Comparison of ENCODE assay signal across 10 cellular contexts in genomic region chr9:4663956-4664355, GRCh38. TPM values are rescaled to one million over a fixed set of nuclear protein-coding genes. Genes with fewer than 3 reads are reported as not detected.
DNase-seq lines count a peak whose midpoint lies in the region; ATAC-seq and TF ChIP-seq lines count a peak whose summit lies in the region.
"Had no signal": no experiment of that assay in that cellular context is flagged by ENCODE, and none has a peak within 500 bp of the region (broad histone marks: within the 10 kb centered on the region; RNA-seq: fewer than 3 reads in every experiment).

No MANE protein-coding gene starts in this region.

- TF ChIP-seq EP300 in transverse colon (IDR thresholded peaks at IDR 0.05; ENCODE audit: low read depth), result no peak

- ATAC-seq in activated naive CD4-positive, alpha-beta T cell treated with anti-CD3 and anti-CD28 coated beads, Interleukin-2, amount 50 U/mL, for 72 hours, result no peak
- ATAC-seq in activated T-helper 17 cell treated with anti-CD3 and anti-CD28 coated beads, Interleukin-2, amount 50 U/mL, for 72 hours (replicated peaks), result no peak
- ATAC-seq in sciatic nerve, result no peak

- 79% methylated on average over 3 of the region's 3 CpGs for WGBS in liver
- WGBS in transverse colon (ENCODE audit: low coverage in 1 of 2), 2 donors, result 65 to 79% methylated on average over 3 of the region's 3 CpGs
- no CpG with 5 or more reads among the region's 3 CpGs for WGBS in neuronal stem cell (ENCODE audit: extremely low coverage in 2 of 2, insufficient read length in 2 of 2, insufficient replicate concordance in 1 of 2), 2 donors

- peaks cover 0 to 30% (median 12%) of the 10 kb centered on the region in 4 donors for H3K4me1 ChIP-seq in liver (ENCODE audit: control insufficient read depth in 4 of 4, insufficient read depth in 4 of 4, low read length in 3 of 4)
- peaks cover 3 to 46% (median 26%) of the 10 kb centered on the region in 4 donors for H3K4me1 ChIP-seq in transverse colon
- H3K4me1 ChIP-seq in neuronal stem cell (ENCODE audit: control insufficient read depth in 2 of 2, insufficient read depth in 1 of 2, low read depth in 1 of 2, low read length in 2 of 2), result peaks cover 5 to 8% of the 10 kb centered on the region in 2 donors

- H3K9ac ChIP-seq in liver (ENCODE audit: low read depth in 1 of 2, low read length in 2 of 2), result peak overlapping the region in 1 of 2 donors; percentile 83
- H3K9ac ChIP-seq in neuronal stem cell (ENCODE audit: low read depth, low read length, poor library complexity), result no peak overlapping the region

- no peak overlapping the region for H3K27ac Mint-ChIP-seq in activated naive CD4-positive, alpha-beta T cell treated with anti-CD3 and anti-CD28 coated beads, Interleukin-2, amount 10 ng/mL, durations not matched to agents 7 days and 5 days
- no peak overlapping the region for H3K27ac Mint-ChIP-seq in activated naive CD4-positive, alpha-beta T cell treated with anti-CD3 and anti-CD28 coated beads, Interleukin-2, amount 50 U/mL, for 72 hours
- H3K27ac Mint-ChIP-seq in activated T-helper 17 cell treated with anti-CD3 and anti-CD28 coated beads, Interleukin-2, amount 50 U/mL, for 72 hours, result no peak overlapping the region

- H3K4me3 Mint-ChIP-seq in activated naive CD4-positive, alpha-beta T cell treated with anti-CD3 and anti-CD28 coated beads, Interleukin-2, amount 10 ng/mL, durations not matched to agents 7 days and 5 days, result peak overlapping the region; percentile 84
- H3K4me3 Mint-ChIP-seq in activated T-helper 17 cell treated with anti-CD3 and anti-CD28 coated beads, Interleukin-2, amount 50 U/mL, for 72 hours, result peak overlapping the region; percentile 86

- no peak overlapping the region for H2AFZ ChIP-seq in neuronal stem cell (ENCODE audit: low read length)

- H3K9me3 Mint-ChIP-seq in activated naive CD4-positive, alpha-beta T cell treated with anti-CD3 and anti-CD28 coated beads, Interleukin-2, amount 10 ng/mL, durations not matched to agents 7 days and 5 days, result no peaks in the 10 kb centered on the region
- peaks cover 0 to 4% of the 10 kb centered on the region in 2 donors for H3K9me3 Mint-ChIP-seq in activated naive CD4-positive, alpha-beta T cell treated with anti-CD3 and anti-CD28 coated beads, Interleukin-2, amount 50 U/mL, for 72 hours
- H3K9me3 Mint-ChIP-seq in activated T-helper 17 cell treated with anti-CD3 and anti-CD28 coated beads, Interleukin-2, amount 50 U/mL, for 72 hours, result no peaks in the 10 kb centered on the region

- H2BK15ac ChIP-seq in neuronal stem cell (ENCODE audit: low read length), result no peak overlapping the region

- H2AK5ac ChIP-seq in neuronal stem cell (ENCODE audit: low read depth, low read length), result no peak overlapping the region

- peaks cover 21% of the 10 kb centered on the region for H3K27me3 Mint-ChIP-seq in activated naive CD4-positive, alpha-beta T cell treated with anti-CD3 and anti-CD28 coated beads, Interleukin-2, amount 10 ng/mL, durations not matched to agents 7 days and 5 days
- H3K27me3 Mint-ChIP-seq in activated T-helper 17 cell treated with anti-CD3 and anti-CD28 coated beads, Interleukin-2, amount 50 U/mL, for 72 hours, result no peaks in the 10 kb centered on the region

- in situ Hi-C loops in transverse colon (cut with MboI; ENCODE audit: low pct_ligation_motif_present in 1 of 4, low pct_unique_long_range_greater_than_20kb in 1 of 4, low sequenced_read_pairs in 3 of 4), result loop anchor here in 1 of 4 donors (25.0 kb wide), 1 partner anchor 323 kb away; the partner anchor contains the start of gene JAK2

- H3K9me3 ChIP-seq in liver (ENCODE audit: control insufficient read depth in 4 of 4, low read length in 3 of 4) (no peaks in the 10 kb centered on the region), transverse colon (no peaks in the 10 kb centered on the region), neuronal stem cell (replicated peaks in 1 of 2; ENCODE audit: control insufficient read depth in 2 of 2, insufficient read depth in 1 of 2, low read depth in 1 of 2, low read length in 2 of 2) (no peaks in the 10 kb centered on the region)

- no peak overlapping the region for H2BK12ac ChIP-seq in neuronal stem cell (ENCODE audit: low read length)

- no peak overlapping the region for H3K23ac ChIP-seq in neuronal stem cell (ENCODE audit: low read depth, low read length, poor library complexity)

- CTCF ChIA-PET in activated naive CD4-positive, alpha-beta T cell treated with anti-CD3 and anti-CD28 coated beads, Interleukin-2, amount 10 ng/mL, durations not matched to agents 7 days and 5 days (lab: Charles Lee), result no interaction called here

- intact Hi-C loops in transverse colon (cut with DNase I; ENCODE audit: low total_unique reads) (loop anchor here (2.0 kb wide), 1 partner anchor 15 kb away; the partner anchor contains the start of gene CDC37L1), sciatic nerve (cut with DNase I) (no loop called here)

- TF ChIP-seq POLR2A in transverse colon (IDR thresholded peaks at IDR 0.05), result no peak

- no peak for TF ChIP-seq CTCF in liver (IDR thresholded peaks at IDR 0.05; ENCODE audit: low read depth, low read length, missing input control)
- no peak for TF ChIP-seq CTCF in transverse colon (IDR thresholded peaks at IDR 0.05)

- H3K4me3 ChIP-seq in liver (ENCODE audit: low read depth in 1 of 3, low read length in 3 of 3), result peak overlapping the region; percentile 69 to 95 (median 85)
- peak overlapping the region in 1 of 4 donors; percentile 99 for H3K4me3 ChIP-seq in transverse colon
- no peak overlapping the region for H3K4me3 ChIP-seq in neuronal stem cell (ENCODE audit: low read length in 2 of 2)

- H3K27me3 ChIP-seq in liver (ENCODE audit: control insufficient read depth in 4 of 4, insufficient read depth in 4 of 4, low read length in 3 of 4), result no peaks in the 10 kb centered on the region
- no peaks in the 10 kb centered on the region for H3K27me3 ChIP-seq in transverse colon
- H3K27me3 ChIP-seq in neuronal stem cell (ENCODE audit: control insufficient read depth in 3 of 3, insufficient read depth in 3 of 3, low read depth in 1 of 3, low read length in 3 of 3), result peaks cover 0 to 5% (median 0%) of the 10 kb centered on the region in 3 experiments

- no peak overlapping the region for H4K91ac ChIP-seq in neuronal stem cell (ENCODE audit: low read depth, low read length, poor library complexity)

- no peak overlapping the region for H3K4me2 ChIP-seq in neuronal stem cell (ENCODE audit: insufficient read depth, low read length, poor library complexity, severe bottlenecking)

- no peak for DNase-seq in activated naive CD4-positive, alpha-beta T cell treated with anti-CD3 and anti-CD28 coated beads, Interleukin-2, amount 10 ng/mL, durations not matched to agents 7 days and 5 days
- no peak for DNase-seq in activated naive CD4-positive, alpha-beta T cell treated with anti-CD3 and anti-CD28 coated beads, Interleukin-2, amount 50 U/mL, for 72 hours (ENCODE audit: low spot score in 2 of 2)
- DNase-seq in transverse colon (no peak), sciatic nerve (ENCODE audit: low spot score) (no peak), COLO668 (lab: John Stamatoyannopoulos, UW; ENCODE audit: unreplicated experiment) (no peak), neuronal stem cell (ENCODE audit: low spot score) (no peak)
- DNase-seq: effector CD4-positive, alpha-beta T cell; kidney glomerular epithelial cell had no signal

- no peak for TF ChIP-seq RAD21 in liver (IDR thresholded peaks at IDR 0.05)

- no peak overlapping the region for H2BK120ac ChIP-seq in neuronal stem cell (ENCODE audit: low read depth, low read length)

- peak overlapping the region; percentile 94 to 97 for H3K27ac ChIP-seq in liver (ENCODE audit: low read depth in 1 of 2, low read length in 2 of 2)
- peak overlapping the region; percentile 13 to 94 (median 88) for H3K27ac ChIP-seq in transverse colon
- no peak overlapping the region for H3K27ac ChIP-seq in neuronal stem cell (replicated peaks; ENCODE audit: low read length)

- H3K36me3 Mint-ChIP-seq in activated naive CD4-positive, alpha-beta T cell treated with anti-CD3 and anti-CD28 coated beads, Interleukin-2, amount 10 ng/mL, durations not matched to agents 7 days and 5 days, result peaks cover 8% of the 10 kb centered on the region
- peaks cover 8 to 14% of the 10 kb centered on the region in 2 donors for H3K36me3 Mint-ChIP-seq in activated naive CD4-positive, alpha-beta T cell treated with anti-CD3 and anti-CD28 coated beads, Interleukin-2, amount 50 U/mL, for 72 hours
- no peaks in the 10 kb centered on the region for H3K36me3 Mint-ChIP-seq in activated T-helper 17 cell treated with anti-CD3 and anti-CD28 coated beads, Interleukin-2, amount 50 U/mL, for 72 hours (ENCODE audit: low read depth)

- no peak overlapping the region for H3K14ac ChIP-seq in neuronal stem cell (ENCODE audit: low read length)

- H3K79me1 ChIP-seq in neuronal stem cell (ENCODE audit: low read depth, low read length), result no peaks in the 10 kb centered on the region

- H4K8ac ChIP-seq in neuronal stem cell (ENCODE audit: low read depth, low read length), result no peak overlapping the region

- no peak overlapping the region for H3K18ac ChIP-seq in neuronal stem cell (ENCODE audit: low read length)

- H2BK5ac ChIP-seq in neuronal stem cell (ENCODE audit: low read length), result no peak overlapping the region

- H3K36me3 ChIP-seq in liver (ENCODE audit: control insufficient read depth in 4 of 4, insufficient read depth in 3 of 4, low read depth in 1 of 4, low read length in 3 of 4) (no peaks in the 10 kb centered on the region), transverse colon (no peaks in the 10 kb centered on the region), neuronal stem cell (replicated peaks in 1 of 2; ENCODE audit: control insufficient read depth in 2 of 2, insufficient read depth in 2 of 2, low read length in 2 of 2) (no peaks in the 10 kb centered on the region)

- H3K4ac ChIP-seq in neuronal stem cell (ENCODE audit: low read length), result no peak overlapping the region

- H3K4me1 Mint-ChIP-seq in activated naive CD4-positive, alpha-beta T cell treated with anti-CD3 and anti-CD28 coated beads, Interleukin-2, amount 10 ng/mL, durations not matched to agents 7 days and 5 days, result peaks cover 77% of the 10 kb centered on the region
- peaks cover 42% of the 10 kb centered on the region for H3K4me1 Mint-ChIP-seq in activated T-helper 17 cell treated with anti-CD3 and anti-CD28 coated beads, Interleukin-2, amount 50 U/mL, for 72 hours

RNA-seq across cellular contexts. Expression of gene PLPP6, which starts 1.9 kb away (rescaled TPM):
- total RNA-seq in activated naive CD4-positive, alpha-beta T cell treated with anti-CD3 and anti-CD28 coated beads, Interleukin-2, amount 50 U/mL, for 72 hours, result 1 to 10 TPM; 2.0 to 3.6 TPM
- total RNA-seq in activated T-helper 17 cell treated with anti-CD3 and anti-CD28 coated beads, Interleukin-2, amount 50 U/mL, for 72 hours, result 1 to 10 TPM; 2.8 to 3.8 TPM
- total RNA-seq in liver (10 to 100 TPM; 11.7 to 11.8 TPM), transverse colon (10 to 100 TPM in 3 of 4 donors, 1 to 10 TPM in 1; 7.1 to 22.7 (median 16.3) TPM), sciatic nerve (4.4 TPM)
- polyA plus RNA-seq in liver, result 10 to 100 TPM in 1 of 2 donors, 1 to 10 TPM in 1; 9.5 to 10.6 TPM
- 6.7 TPM for polyA plus RNA-seq in neuronal stem cell (2013, experiment 1 of 2)
- polyA plus RNA-seq in neuronal stem cell (2013, experiment 2 of 2), result 7.0 TPM

RNA-seq across cellular contexts. Expression of gene SPATA6L, which starts 2.3 kb away (rescaled TPM):
- 1 to 10 TPM in 1 of 2 donors, under 1 TPM in 1; 0.99 to 2.1 TPM for total RNA-seq in activated naive CD4-positive, alpha-beta T cell treated with anti-CD3 and anti-CD28 coated beads, Interleukin-2, amount 50 U/mL, for 72 hours
- total RNA-seq in activated T-helper 17 cell treated with anti-CD3 and anti-CD28 coated beads, Interleukin-2, amount 50 U/mL, for 72 hours, result 1 to 10 TPM in 1 of 2 donors, under 1 TPM in 1; 0.84 to 1.6 TPM
- total RNA-seq in liver, result 1 to 10 TPM; 1.6 to 6.2 TPM
- polyA plus RNA-seq in liver, result 1 to 10 TPM; 1.8 to 2.7 TPM
- total RNA-seq in transverse colon, result 10 to 100 TPM in 1 of 4 donors, 1 to 10 TPM in 2, not detected in 1; 1.9 to 13.2 (median 5.5) TPM
- total RNA-seq in sciatic nerve, result 4.3 TPM
- 0.07 TPM for polyA plus RNA-seq in neuronal stem cell (2013, experiment 1 of 2)
- 0.12 TPM for polyA plus RNA-seq in neuronal stem cell (2013, experiment 2 of 2)

RNA-seq across cellular contexts. Expression of gene CDC37L1, which starts 15.4 kb away (rescaled TPM):
- total RNA-seq in activated naive CD4-positive, alpha-beta T cell treated with anti-CD3 and anti-CD28 coated beads, Interleukin-2, amount 50 U/mL, for 72 hours, result 10 to 100 TPM in 1 of 2 donors, 1 to 10 TPM in 1; 9.1 to 18.3 TPM
- total RNA-seq in activated T-helper 17 cell treated with anti-CD3 and anti-CD28 coated beads, Interleukin-2, amount 50 U/mL, for 72 hours, result 10 to 100 TPM in 1 of 2 donors, 1 to 10 TPM in 1; 9.3 to 11.0 TPM
- total RNA-seq in liver (10 to 100 TPM; 11.3 to 32.8 TPM), transverse colon (10 to 100 TPM; 12.0 to 28.7 (median 20.0) TPM), sciatic nerve (14.9 TPM)
- 10 to 100 TPM; 15.9 to 22.8 TPM for polyA plus RNA-seq in liver
- polyA plus RNA-seq in neuronal stem cell (2013, experiment 1 of 2), result 8.6 TPM
- polyA plus RNA-seq in neuronal stem cell (2013, experiment 2 of 2), result 8.3 TPM

Comparison
In these comparisons a context has a peak if more than half of its experiments do, and no peak if none do; other contexts are left out.
1. H3K4me3 ChIP-seq: peak in liver (3 of 3); none in neuronal stem cell (0 of 2).